ENCODE assay signal across 19 cellular contexts in genomic region chr12:3761116-3761770, GRCh38. TPM values are rescaled to one million over a fixed set of nuclear protein-coding genes. Genes with fewer than 3 reads are reported as not detected.
"Had no signal": no experiment of that assay in that cellular context is flagged by ENCODE, and none has a peak within 500 bp of the region (broad histone marks: within the 10 kb centered on the region; RNA-seq: fewer than 3 reads in every experiment).

No MANE protein-coding gene starts in this region.

- H3K4me3 ChIP-seq: adrenal gland, cardiac muscle cell, dorsolateral prefrontal cortex, lung, suprapubic skin had no signal

- H3K27ac Mint-ChIP-seq: endodermal cell had no signal

- H3K27me3 Mint-ChIP-seq: natural killer cell treated with Interleukin-12 subunit alpha and Interleukin-12 subunit beta and Interleukin-15 and Interleukin-18, amount 100 ng/mL, for 72 hours; stimulated activated naive CD8-positive, alpha-beta T cell treated with anti-CD3 and anti-CD28 coated beads, Interleukin-15, amount 100 ng/mL, for 72 hours had no signal

- H3K9me3 ChIP-seq: adrenal gland, neutrophil, suprapubic skin had no signal

- H3K27ac ChIP-seq: adrenal gland, cardiac muscle cell, dorsolateral prefrontal cortex, epithelial cell of prostate, neutrophil, suprapubic skin had no signal

- H3K4me1 ChIP-seq: adrenal gland, suprapubic skin had no signal

- H3K9me3 Mint-ChIP-seq: activated naive CD4-positive, alpha-beta T cell treated with anti-CD3 and anti-CD28 coated beads, Interleukin-2, amount 50 U/mL, for 72 hours; natural killer cell treated with Interleukin-12 subunit alpha and Interleukin-12 subunit beta and Interleukin-15 and Interleukin-18, amount 100 ng/mL, for 72 hours had no signal

- H3K27me3 ChIP-seq: adrenal gland, cardiac muscle cell, dorsolateral prefrontal cortex, neutrophil, suprapubic skin had no signal

- DNase-seq: activated CD4-positive, alpha-beta T cell treated with anti-CD3 and anti-CD28 coated beads, Interleukin-2, amount 50 U/mL, for 1 hour; activated gamma-delta T cell treated with Interleukin-2 at 50 U/mL for 16 hours; adrenal gland; dorsolateral prefrontal cortex; endodermal cell; kidney; stimulated activated naive CD8-positive, alpha-beta T cell treated with anti-CD3 and anti-CD28 coated beads, Interleukin-15, amount 100 ng/mL, for 72 hours; T-helper 1 cell; T-helper 9 cell; trophoblast cell had no signal

- H3K4me1 Mint-ChIP-seq: stimulated activated naive CD8-positive, alpha-beta T cell treated with anti-CD3 and anti-CD28 coated beads, Interleukin-15, amount 100 ng/mL, for 72 hours had no signal

- H3K36me3 Mint-ChIP-seq: natural killer cell treated with Interleukin-12 subunit alpha and Interleukin-12 subunit beta and Interleukin-15 and Interleukin-18, amount 100 ng/mL, for 72 hours had no signal

- H3K4me3 Mint-ChIP-seq: endodermal cell; natural killer cell treated with Interleukin-12 subunit alpha and Interleukin-12 subunit beta and Interleukin-15 and Interleukin-18, amount 100 ng/mL, for 72 hours; stimulated activated naive CD8-positive, alpha-beta T cell treated with anti-CD3 and anti-CD28 coated beads, Interleukin-15, amount 100 ng/mL, for 72 hours had no signal

- ATAC-seq: activated CD4-positive, CD25-positive, alpha-beta regulatory T cell treated with anti-CD3 and anti-CD28 coated beads, Interleukin-2, amount 50 U/mL, for 24 hours; activated naive CD4-positive, alpha-beta T cell treated with anti-CD3 and anti-CD28 coated beads, Interleukin-2, amount 50 U/mL, for 72 hours; left lobe of liver; natural killer cell treated with Interleukin-12 subunit alpha and Interleukin-12 subunit beta and Interleukin-15 and Interleukin-18, amount 100 ng/mL, for 72 hours; stimulated activated naive CD8-positive, alpha-beta T cell treated with anti-CD3 and anti-CD28 coated beads, Interleukin-15, amount 100 ng/mL, for 72 hours had no signal

RNA-seq across cellular contexts. Expression of gene CRACR2A, which starts 8.3 kb away (rescaled TPM):
- polyA plus RNA-seq: cardiac muscle cell had no signal
